17 cellular contexts compared by ENCODE assay signal in genomic region chr14:68261092-68261842, GRCh38.
DNase-seq lines count a peak whose midpoint lies in the region; ATAC-seq, FAIRE-seq and TF ChIP-seq lines count a peak whose summit lies in the region.
"Had no signal": no experiment of that assay in that cellular context is flagged by ENCODE, and none has a peak within 500 bp of the region (broad histone marks: within the 10 kb centered on the region; RNA-seq: fewer than 3 reads in every experiment).

No MANE protein-coding gene starts in this region.

- peak; percentile 41 for ATAC-seq in naive thymus-derived CD4-positive, alpha-beta T cell
- ATAC-seq: heart right ventricle, K562 had no signal

- no peaks in the 10 kb centered on the region for H3K27me3 Mint-ChIP-seq in CD4-positive, alpha-beta memory T cell
- no peaks in the 10 kb centered on the region for H3K27me3 Mint-ChIP-seq in brain
- no peaks in the 10 kb centered on the region for H3K27me3 Mint-ChIP-seq in naive thymus-derived CD4-positive, alpha-beta T cell

- peak overlapping the region; percentile 87 to 96 (median 93) for H3K27ac Mint-ChIP-seq in CD4-positive, alpha-beta memory T cell
- H3K27ac Mint-ChIP-seq in brain, result peak overlapping the region; percentile 38 to 81 (median 58)
- peak overlapping the region; percentile 73 to 99 (median 92) for H3K27ac Mint-ChIP-seq in naive thymus-derived CD4-positive, alpha-beta T cell

- no peaks in the 10 kb centered on the region for H3K36me3 ChIP-seq in CD4-positive, alpha-beta memory T cell (ENCODE audit: insufficient read depth, low read length)
- no peaks in the 10 kb centered on the region for H3K36me3 ChIP-seq in naive thymus-derived CD4-positive, alpha-beta T cell (ENCODE audit: control insufficient read depth in 2 of 3, insufficient read depth in 3 of 3, low read length in 3 of 3)
- H3K36me3 ChIP-seq: BE2C, cardiac muscle cell, heart right ventricle, SJCRH30 had no signal

- peak overlapping the region; percentile 37 for H3K27ac ChIP-seq in CD4-positive, alpha-beta memory T cell (ENCODE audit: low read depth, low read length)
- H3K27ac ChIP-seq in naive thymus-derived CD4-positive, alpha-beta T cell (ENCODE audit: low read depth, low read length), result peak overlapping the region; percentile 64
- H3K27ac ChIP-seq: cardiac muscle cell, SJCRH30 had no signal

- peaks cover 26 to 57% (median 46%) of the 10 kb centered on the region in 4 donors for H3K4me1 Mint-ChIP-seq in CD4-positive, alpha-beta memory T cell
- H3K4me1 Mint-ChIP-seq in brain, result peaks cover 59% of the 10 kb centered on the region
- H3K4me1 Mint-ChIP-seq in naive thymus-derived CD4-positive, alpha-beta T cell, result peaks cover 41 to 85% (median 80%) of the 10 kb centered on the region in 7 donors

- H3K9me3 Mint-ChIP-seq in CD4-positive, alpha-beta memory T cell, result no peaks in the 10 kb centered on the region
- no peaks in the 10 kb centered on the region for H3K9me3 Mint-ChIP-seq in brain
- no peaks in the 10 kb centered on the region for H3K9me3 Mint-ChIP-seq in naive thymus-derived CD4-positive, alpha-beta T cell

- no peak for TF ChIP-seq CTCF in brain (conservative IDR thresholded peaks at IDR 0.05)

- no peaks in the 10 kb centered on the region for H3K9me3 ChIP-seq in CD4-positive, alpha-beta memory T cell (ENCODE audit: control insufficient read depth in 1 of 2, low read length in 2 of 2)
- H3K9me3 ChIP-seq in naive thymus-derived CD4-positive, alpha-beta T cell (ENCODE audit: control insufficient read depth in 2 of 3, low read length in 3 of 3), result no peaks in the 10 kb centered on the region
- H3K9me3 ChIP-seq: BE2C, heart right ventricle, SJCRH30 had no signal

- POLR2A ChIA-PET in CD4-positive, alpha-beta memory T cell (lab: Charles Lee; ENCODE audit: partially characterized antibody), result interaction anchor here (0.7 to 3.3 kb wide), 11 partner anchors 9 to 560 kb away, joined by 3 to 20 read pairs (median 3); partner anchors contain the start of gene ZFP36L1
- POLR2A ChIA-PET in naive thymus-derived CD4-positive, alpha-beta T cell (lab: Charles Lee), result interaction anchor here (0.6 to 3.1 kb wide), 18 partner anchors 9 to 558 kb away, joined by 3 to 19 read pairs (median 4); partner anchors contain the start of gene ZFP36L1

- peak; percentile 91 for FAIRE-seq in HTR-8/SVneo (lab: Jason Lieb, UNC)
- FAIRE-seq: K562 had no signal

- CTCF ChIA-PET in CD4-positive, alpha-beta memory T cell (lab: Charles Lee; ENCODE audit: partially characterized antibody), result interaction anchor here (0.9 to 3.2 kb wide), 8 partner anchors 10 to 556 kb away, joined by 3 to 19 read pairs (median 6); no protein-coding TSS in a partner anchor
- CTCF ChIA-PET in naive thymus-derived CD4-positive, alpha-beta T cell (lab: Charles Lee), result interaction anchor here (1.0 to 17.4 kb wide), 5 partner anchors 9 to 559 kb away, joined by 3 to 219 read pairs (median 4); no protein-coding TSS in a partner anchor

- peak overlapping the region in 1 of 2 donors; percentile 10 for H3K4me3 ChIP-seq in CD4-positive, alpha-beta memory T cell (ENCODE audit: low read length in 2 of 2)
- H3K4me3 ChIP-seq in naive thymus-derived CD4-positive, alpha-beta T cell (ENCODE audit: low read length), result peak overlapping the region; percentile 10
- H3K4me3 ChIP-seq: cardiac muscle cell, heart right ventricle, K562, SJCRH30 had no signal

- H3K4me3 Mint-ChIP-seq in CD4-positive, alpha-beta memory T cell, result peak overlapping the region; percentile 46 to 82 (median 64)
- H3K4me3 Mint-ChIP-seq in brain, result peak overlapping the region in 2 of 5 experiments; percentile 26 to 38
- peak overlapping the region in 9 of 10 donors; percentile 59 to 83 (median 75) for H3K4me3 Mint-ChIP-seq in naive thymus-derived CD4-positive, alpha-beta T cell

- intact Hi-C loops in CD4-positive, alpha-beta memory T cell (cut with micrococcal nuclease), result no loop called here
- intact Hi-C loops in naive thymus-derived CD4-positive, alpha-beta T cell (cut with micrococcal nuclease), result loop anchor here in 1 of 2 donors (1.0 kb wide), 1 partner anchor 11 kb away; no protein-coding TSS in a partner anchor

- no peak for DNase-seq in CD4-positive, alpha-beta memory T cell
- DNase-seq in HTR-8/SVneo (ENCODE audit: insufficient read length, low spot score) (no peak), T-helper 2 cell (no peak), NCI-H2029 treated with DMSO at 0.1 percent for 48 hours (lab: John Stamatoyannopoulos, UW) (no peak), cerebellum (ENCODE audit: low spot score) (no peak), NCI-H526 (lab: John Stamatoyannopoulos, UW) (no peak)
- DNase-seq in naive thymus-derived CD4-positive, alpha-beta T cell, result peak in 4 of 9 donors; percentile 23 to 32 (median 29)
- DNase-seq: activated CD4-positive, CD25-positive, alpha-beta regulatory T cell; activated gamma-delta T cell; BE2C; heart right ventricle; midbrain; NCI-H146; SJCRH30 had no signal

- H3K4me1 ChIP-seq in CD4-positive, alpha-beta memory T cell (ENCODE audit: insufficient read depth, low read length), result peaks cover 49% of the 10 kb centered on the region
- H3K4me1 ChIP-seq in naive thymus-derived CD4-positive, alpha-beta T cell (ENCODE audit: control insufficient read depth in 2 of 2, insufficient read depth in 2 of 2, low read length in 2 of 2), result peaks cover 0 to 49% of the 10 kb centered on the region in 2 donors
- H3K4me1 ChIP-seq: SJCRH30 had no signal

- no peaks in the 10 kb centered on the region for H3K27me3 ChIP-seq in CD4-positive, alpha-beta memory T cell (ENCODE audit: insufficient read depth, low read length)
- no peaks in the 10 kb centered on the region for H3K27me3 ChIP-seq in naive thymus-derived CD4-positive, alpha-beta T cell (ENCODE audit: control insufficient read depth in 2 of 2, insufficient read depth in 2 of 2, low read length in 2 of 2)
- H3K27me3 ChIP-seq: BE2C, cardiac muscle cell, heart right ventricle, SJCRH30 had no signal

- H3K36me3 Mint-ChIP-seq in CD4-positive, alpha-beta memory T cell, result no peaks in the 10 kb centered on the region
- H3K36me3 Mint-ChIP-seq in brain, result no peaks in the 10 kb centered on the region
- peaks cover 0 to 4% (median 0%) of the 10 kb centered on the region in 5 donors for H3K36me3 Mint-ChIP-seq in naive thymus-derived CD4-positive, alpha-beta T cell
